In genomic region chr22:48758905-48759875, GRCh38 we compare ENCODE assay signal across 1 cellular context.
TF ChIP-seq lines count a peak whose summit lies in the region.

No MANE protein-coding gene starts in this region.

TF ChIP-seq in HepG2, 621 proteins besides CTCF, POLR2A, EP300 and RAD21 (continued from another document):
- no peak for TF ChIP-seq ZBTB40 (IDR thresholded peaks at IDR 0.05)
- no peak for TF ChIP-seq ZBTB40 (CRISPR knock-in tag; IDR thresholded peaks at IDR 0.05)
- no peak for TF ChIP-seq TBX3 (IDR thresholded peaks at IDR 0.05; ENCODE audit: borderline replicate concordance)
- no peak for TF ChIP-seq ZFP36 (IDR thresholded peaks at IDR 0.05; ENCODE audit: borderline replicate concordance, low read depth, low read length, partially characterized antibody)
- no peak for TF ChIP-seq FOXK2 (IDR thresholded peaks at IDR 0.05)
- TF ChIP-seq ZBTB20 (CRISPR knock-in tag; IDR thresholded peaks at IDR 0.05; ENCODE audit: borderline replicate concordance, low read depth) = no peak
- no peak for TF ChIP-seq PITX1 (CRISPR knock-in tag; IDR thresholded peaks at IDR 0.05)
- no peak for TF ChIP-seq BRCA1 (CRISPR knock-in tag; IDR thresholded peaks at IDR 0.05)
- no peak for TF ChIP-seq RORA (CRISPR knock-in tag; IDR thresholded peaks at IDR 0.05)
- TF ChIP-seq CCAR2 (optimal IDR thresholded peaks at IDR 0.05; ENCODE audit: low read depth, low read length) = no peak
- no peak for TF ChIP-seq RELA (CRISPR knock-in tag; IDR thresholded peaks at IDR 0.05)
- TF ChIP-seq ZFP36L1 (CRISPR knock-in tag; IDR thresholded peaks at IDR 0.05) = no peak
- no peak for TF ChIP-seq MED1 (CRISPR knock-in tag; IDR thresholded peaks at IDR 0.05)
